ENCODE assay signal across 8 cellular contexts in genomic region chrX:20530319-20530979, GRCh38.
DNase-seq lines count a peak whose midpoint lies in the region; ATAC-seq and TF ChIP-seq lines count a peak whose summit lies in the region.

No MANE protein-coding gene starts in this region.

- TF ChIP-seq CTCF in PC-3 (conservative IDR thresholded peaks at IDR 0.05; ENCODE audit: low read depth, low read length) (peak; percentile 84), fibroblast of the aortic adventitia (IDR thresholded peaks at IDR 0.05; ENCODE audit: insufficient read depth, low read length) (peak; percentile 71)

- peak overlapping the region; percentile 80 for H2AFZ ChIP-seq in PC-3 (ENCODE audit: low read length)

- H3K9ac ChIP-seq in HUES64 (ENCODE audit: low read depth, low read length) (no peak overlapping the region), PC-3 (ENCODE audit: low read length) (no peak overlapping the region)

- no peaks in the 10 kb centered on the region; the same call in 1 of the 2 replicates for H3K27me3 ChIP-seq in HUES64 (ENCODE audit: insufficient read depth, low read length)
- H3K27me3 ChIP-seq in PC-3 (ENCODE audit: low read length), result no peaks in the 10 kb centered on the region

- ATAC-seq in PC-3 (peak; percentile 60), HG03135 (IDR thresholded peaks at IDR 0.05; ENCODE audit: unreplicated experiment) (no peak)

- H3K4me3 ChIP-seq in HUES64 (ENCODE audit: low read length) (peak overlapping the region; percentile 33; the same call in 1 of the 2 replicates), PC-3 (ENCODE audit: low read length) (peak overlapping the region; percentile 66), fibroblast of the aortic adventitia (ENCODE audit: low read depth, low read length) (peak overlapping the region; percentile 40)

- CTCF ChIA-PET in PC-3 (lab: Charles Lee), result interaction anchor here (0.6 to 1.1 kb wide), 5 partner anchors 14 to 1023 kb away, joined by 3 to 9 read pairs (median 5); no protein-coding TSS in a partner anchor

- POLR2A ChIA-PET in PC-3 (lab: Charles Lee; ENCODE audit: unreplicated experiment), result interaction anchor here (0.5 to 0.7 kb wide), 2 partner anchors 10 to 263 kb away, joined by 3 to 11 read pairs; no protein-coding TSS in a partner anchor

- peak; percentile 47 for DNase-seq in GM03348 (ENCODE audit: low spot score)
- DNase-seq in PC-3, result peak; percentile 79
- peak; percentile 20 for DNase-seq in activated T-helper 1 cell treated with Interleukin-2 at 50 U/mL for 16 hours (ENCODE audit: low read depth)
- DNase-seq in fibroblast of the aortic adventitia (ENCODE audit: low read depth), result peak; percentile 74
- DNase-seq in nucleus accumbens (lab: John Stamatoyannopoulos, UW), result peak in 44 of 56 donors; percentile 0 to 74 (median 24)
- peak; percentile 65 for DNase-seq in ureter (ENCODE audit: low spot score)

- no peaks in the 10 kb centered on the region for H3F3A ChIP-seq in PC-3 (ENCODE audit: low read length, unreplicated experiment)

- H3K4me2 ChIP-seq in PC-3 (ENCODE audit: low read length), result peak overlapping the region; percentile 85

- H3K4me1 ChIP-seq in HUES64 (ENCODE audit: insufficient read depth, low read length) (0 out of 2 replicates have a peak, but pooled peaks cover 4% of the 10 kb centered on the region), PC-3 (ENCODE audit: insufficient read depth, low read length) (peaks cover 39% of the 10 kb centered on the region)

- H3K27ac ChIP-seq in HUES64 (ENCODE audit: low read depth, low read length) (no peak overlapping the region), PC-3 (ENCODE audit: low read length) (no peak overlapping the region)

- H3K9me2 ChIP-seq in PC-3 (replicated peaks; ENCODE audit: low read length), result no peaks in the 10 kb centered on the region

- no peaks in the 10 kb centered on the region for H4K20me1 ChIP-seq in PC-3 (ENCODE audit: low read length)

- H3K9me3 ChIP-seq in HUES64 (ENCODE audit: insufficient read depth, low read depth, low read length) (no peaks in the 10 kb centered on the region), PC-3 (ENCODE audit: low read length) (no peaks in the 10 kb centered on the region)

- 5% methylated on average over 6 of the region's 13 CpGs for WGBS in HUES64

- no peaks in the 10 kb centered on the region for H3K79me2 ChIP-seq in PC-3 (ENCODE audit: low read length)

- no peaks in the 10 kb centered on the region for H3K36me3 ChIP-seq in HUES64 (ENCODE audit: insufficient read depth, low read length)
- no peaks in the 10 kb centered on the region for H3K36me3 ChIP-seq in PC-3 (ENCODE audit: low read depth, low read length)

- intact Hi-C loops in PC-3 (cut with micrococcal nuclease), result loop anchor here (1.0 to 10.0 kb wide), 3 partner anchors 1195 to 1304 kb away; partner anchors contain the start of gene MBTPS2

- BruUV-seq in PC-3 (replicated peaks; lab: Mats Ljungman, UMichigan), result no TSS peak

Comparison
In these comparisons a context has a peak if more than half of its experiments do, and no peak if none do; other contexts are left out.
1. DNase-seq: peak in every context shown above with its lines; median percentile 79 in PC-3; 74 in fibroblast of the aortic adventitia; 65 in ureter; 47 in GM03348; 24 in nucleus accumbens; 20 in activated T-helper 1 cell treated with Interleukin-2 at 50 U/mL for 16 hours.